8 cellular contexts compared by ENCODE assay signal in the genomic region with DNA sequence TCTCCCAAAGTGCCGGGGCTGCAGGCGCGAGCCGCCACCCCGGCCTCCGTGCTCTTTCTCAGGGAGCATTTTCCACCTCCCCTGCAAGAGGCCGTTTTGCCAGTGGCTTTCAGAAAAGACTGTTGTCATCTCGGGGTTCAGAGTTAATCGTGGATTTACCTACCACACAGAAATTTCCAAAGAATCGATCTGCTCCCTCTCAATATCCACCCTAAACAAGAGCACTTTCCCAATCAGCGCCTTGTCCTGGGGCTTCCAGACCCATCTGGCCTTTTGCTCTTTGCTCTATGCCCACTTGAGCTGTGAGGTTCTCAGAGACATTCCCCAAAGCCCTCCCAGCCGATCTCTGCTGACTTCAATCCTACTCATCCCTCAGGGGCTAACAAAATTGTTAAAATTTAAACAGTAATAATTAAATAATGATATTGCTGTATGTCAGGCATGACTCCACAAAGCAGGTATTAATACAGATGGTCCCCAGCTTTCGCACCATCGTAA.
A peak's percentile ranks its signal among the peaks of the same experiment; 100 is the strongest.
DNase-seq lines count a peak whose midpoint lies in the region; ATAC-seq and TF ChIP-seq lines count a peak whose summit lies in the region.

No MANE protein-coding gene starts in this region.

- no peaks in the 10 kb centered on the region for H3K27me3 ChIP-seq in ACC112 (ENCODE audit: insufficient read depth, low read length)
- H3K27me3 ChIP-seq in HUES48 (ENCODE audit: control insufficient read depth, insufficient read depth, low read length), result peaks cover 7% of the 10 kb centered on the region

- DNase-seq in caudate nucleus (lab: John Stamatoyannopoulos, UW) (no peak), natural killer cell (no peak)
- no peak for DNase-seq in stimulated activated CD4-positive, alpha-beta T cell treated with anti-CD3 and anti-CD28 coated beads, Interleukin-4, amount 100 ng/mL, for 4 hours
- no peak for DNase-seq in effector CD8-positive, alpha-beta T cell (lab: John Stamatoyannopoulos, UW)
- DNase-seq in activated CD8-positive, alpha-beta memory T cell treated with anti-CD3 and anti-CD28 coated beads, Interleukin-2, amount 50 U/mL, for 48 hours, result no peak

- 0 out of 2 replicates have a peak overlapping the region, but pooled peaks have one; percentile 5 for H3K9ac ChIP-seq in HUES48 (ENCODE audit: low read depth, low read length)

- peaks cover 0 to 6% of the 10 kb centered on the region in 2 donors for H3K27me3 Mint-ChIP-seq in natural killer cell (ENCODE audit: low read depth in 2 of 2)

- H3K36me3 ChIP-seq in ACC112 (ENCODE audit: insufficient read depth, low read length), result no peaks in the 10 kb centered on the region
- no peaks in the 10 kb centered on the region for H3K36me3 ChIP-seq in HUES48 (ENCODE audit: control insufficient read depth, insufficient read depth, low read length)

- peak overlapping the region; percentile 24 to 72 for H3K27ac Mint-ChIP-seq in natural killer cell

- H3K79me2 ChIP-seq in ACC112 (ENCODE audit: control insufficient read depth, insufficient read depth, low read length, unreplicated experiment), result no peaks in the 10 kb centered on the region

- peak overlapping the region; percentile 90 for H2AFZ ChIP-seq in ACC112 (ENCODE audit: low read length, unreplicated experiment)

- peaks cover 6 to 17% of the 10 kb centered on the region in 2 donors for H3K4me1 Mint-ChIP-seq in natural killer cell

- H3K27ac ChIP-seq in ACC112 (ENCODE audit: low read depth, low read length), result no peak overlapping the region
- H3K27ac ChIP-seq in HUES48 (ENCODE audit: low read depth, low read length), result no peak overlapping the region
- H3K27ac ChIP-seq in caudate nucleus (ENCODE audit: low read depth, low read length), result peak overlapping the region; percentile 37

- no peak for TF ChIP-seq CTCF in natural killer cell (IDR thresholded peaks at IDR 0.05)

- H3K4me3 Mint-ChIP-seq in natural killer cell, result peak overlapping the region; percentile 45

- no peaks in the 10 kb centered on the region for H3K36me3 Mint-ChIP-seq in natural killer cell

- H3K4me3 ChIP-seq in ACC112 (ENCODE audit: low read depth, low read length), result 0 out of 2 replicates have a peak overlapping the region, but pooled peaks have one; percentile 21
- no peak overlapping the region for H3K4me3 ChIP-seq in HUES48 (ENCODE audit: low read depth, low read length)

- intact Hi-C loops in natural killer cell (cut with micrococcal nuclease), result loop anchor here (1.0 to 2.0 kb wide), 4 partner anchors 174 to 1006 kb away; partner anchors contain the start of gene RAD52

- H3K4me1 ChIP-seq in ACC112 (ENCODE audit: control insufficient read depth, insufficient read depth, low read length, unreplicated experiment) (peaks cover 32% of the 10 kb centered on the region), HUES48 (ENCODE audit: control insufficient read depth, insufficient read depth, low read length) (peaks cover 11% of the 10 kb centered on the region)

- no peaks in the 10 kb centered on the region for H3K9me3 ChIP-seq in HUES48 (ENCODE audit: control insufficient read depth, insufficient read depth, low read length)

- H3K9me3 Mint-ChIP-seq in natural killer cell, result no peaks in the 10 kb centered on the region

- ATAC-seq in natural killer cell (no peak), HG03469 (IDR thresholded peaks at IDR 0.05; ENCODE audit: unreplicated experiment) (no peak)
